Comparison of ENCODE assay signal across 20 cellular contexts in the genomic region with DNA sequence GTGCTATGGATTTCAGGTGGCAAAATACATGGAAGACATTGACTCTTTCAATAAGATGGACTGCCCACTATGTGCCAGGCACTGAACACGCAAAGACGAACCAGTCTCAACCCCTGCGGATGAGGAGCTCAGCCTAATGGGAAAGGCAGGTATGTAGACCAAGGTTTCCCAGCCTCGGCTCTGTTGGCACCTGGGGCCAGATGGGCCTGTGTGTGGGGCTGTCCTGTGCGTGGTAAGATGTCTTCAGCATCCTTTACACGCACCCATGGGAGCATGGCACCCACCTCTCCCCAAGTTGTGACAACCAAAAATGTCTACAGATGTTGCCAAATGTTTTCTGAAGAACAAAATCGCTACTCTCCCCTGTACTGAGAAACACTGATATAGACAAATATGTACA.
"Had no signal": no experiment of that assay in that cellular context is flagged by ENCODE, and none has a peak within 500 bp of the region (broad histone marks: within the 10 kb centered on the region; RNA-seq: fewer than 3 reads in every experiment).

No MANE protein-coding gene starts in this region.

- H3K4me3 Mint-ChIP-seq: dendritic cell treated with granulocyte-macrophage colony-stimulating factor and Interleukin-4, amounts not matched to agents 40 ng/mL and 50 ng/mL, for 4 days; effector memory CD8-positive, alpha-beta T cell; memory B cell; mesothelial cell of epicardium; naive B cell had no signal

- H3K4me3 ChIP-seq: colonic mucosa, esophagus muscularis mucosa, gastroesophageal sphincter, heart left ventricle, left lung, lung, mucosa of descending colon had no signal

- H3K27ac Mint-ChIP-seq: dendritic cell treated with granulocyte-macrophage colony-stimulating factor and Interleukin-4, amounts not matched to agents 40 ng/mL and 50 ng/mL, for 4 days; effector memory CD8-positive, alpha-beta T cell; memory B cell; mesothelial cell of epicardium; naive B cell had no signal

- ATAC-seq: effector memory CD8-positive, alpha-beta T cell; foreskin keratinocyte; gastroesophageal sphincter; heart left ventricle; left cardiac atrium; left ventricle myocardium superior; mucosa of descending colon had no signal

- H3K36me3 ChIP-seq: colonic mucosa, esophagus muscularis mucosa, gastroesophageal sphincter, heart left ventricle, left lung had no signal

- H3K27me3 ChIP-seq: colonic mucosa, esophagus muscularis mucosa, foreskin keratinocyte, gastroesophageal sphincter, left lung had no signal

- H3K4me1 ChIP-seq: colonic mucosa, esophagus muscularis mucosa, foreskin keratinocyte, gastroesophageal sphincter, heart left ventricle, left lung had no signal

- H3K9me3 Mint-ChIP-seq: dendritic cell treated with granulocyte-macrophage colony-stimulating factor and Interleukin-4, amounts not matched to agents 40 ng/mL and 50 ng/mL, for 4 days; effector memory CD8-positive, alpha-beta T cell; memory B cell; mesothelial cell of epicardium had no signal

- DNase-seq: colonic mucosa; cortex of kidney; effector CD8-positive, alpha-beta T cell; effector memory CD8-positive, alpha-beta T cell; foreskin keratinocyte; heart left ventricle; hippocampal formation; left cardiac atrium; left lung; left ventricle myocardium superior; mammary epithelial cell; mesendoderm; mucosa of descending colon; naive B cell had no signal

- H3K9me3 ChIP-seq: colonic mucosa, esophagus muscularis mucosa, gastroesophageal sphincter, heart left ventricle, left lung, mucosa of descending colon had no signal

- H3K4me1 Mint-ChIP-seq: memory B cell, mesothelial cell of epicardium, naive B cell had no signal

- H3K36me3 Mint-ChIP-seq: memory B cell, mesothelial cell of epicardium, naive B cell had no signal

- H3K27ac ChIP-seq: colonic mucosa, esophagus muscularis mucosa, foreskin keratinocyte, gastroesophageal sphincter, heart left ventricle, left lung had no signal
